ENCODE assay signal across 8 cellular contexts in the genomic region with DNA sequence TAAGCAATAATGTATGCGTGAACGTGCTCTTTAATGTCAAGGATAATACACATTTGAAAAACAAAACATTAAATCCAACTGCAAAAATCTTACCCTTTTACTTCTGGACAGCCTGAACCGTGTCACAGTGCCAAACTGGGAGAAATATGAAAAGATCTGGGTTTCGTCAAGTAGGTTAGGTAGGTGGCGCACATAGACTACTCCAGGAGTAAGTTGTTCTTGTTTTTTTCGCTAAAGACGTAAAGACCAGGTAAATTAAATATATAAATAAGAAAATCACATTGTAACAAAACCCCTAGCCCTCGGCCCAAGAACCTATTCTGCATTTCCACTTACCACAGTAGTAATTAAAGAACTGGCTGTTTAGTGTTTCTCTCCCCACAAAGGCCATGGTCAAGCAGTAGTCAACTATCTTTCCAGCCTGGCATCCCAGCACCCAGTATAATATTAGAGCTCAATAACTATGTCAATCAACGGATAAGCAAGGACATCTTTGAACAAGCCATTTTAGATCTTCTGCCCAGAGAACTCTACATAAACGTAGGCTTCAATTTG. TPM values are rescaled to one million over a fixed set of nuclear protein-coding genes. Genes with fewer than 3 reads are reported as not detected.
A peak's percentile ranks its signal among the peaks of the same experiment; 100 is the strongest.
DNase-seq lines count a peak whose midpoint lies in the region; ATAC-seq and TF ChIP-seq lines count a peak whose summit lies in the region.

No MANE protein-coding gene starts in this region.

- peak overlapping the region; percentile 99 for H3K27ac Mint-ChIP-seq in CD4-positive, alpha-beta T cell
- H3K27ac Mint-ChIP-seq in activated naive CD8-positive, alpha-beta T cell treated with anti-CD3 and anti-CD28 coated beads for 36 hours: peak overlapping the region; percentile 95

- H3K36me3 ChIP-seq in tibial artery: peaks cover 19 to 42% (median 19%) of the 10 kb centered on the region in 3 donors

- peaks cover 0 to 12% (median 8%) of the 10 kb centered on the region in 4 donors for H3K4me1 ChIP-seq in tibial artery

- no peaks in the 10 kb centered on the region for H3K9me3 Mint-ChIP-seq in CD4-positive, alpha-beta T cell
- H3K9me3 Mint-ChIP-seq in activated naive CD8-positive, alpha-beta T cell treated with anti-CD3 and anti-CD28 coated beads for 36 hours: peaks cover 3% of the 10 kb centered on the region

- H3K9me3 ChIP-seq in CD4-positive, alpha-beta T cell (ENCODE audit: control insufficient read depth, low read length): no peaks in the 10 kb centered on the region
- no peaks in the 10 kb centered on the region for H3K9me3 ChIP-seq in tibial artery

- no peaks in the 10 kb centered on the region for H3K27me3 Mint-ChIP-seq in CD4-positive, alpha-beta T cell
- no peaks in the 10 kb centered on the region for H3K27me3 Mint-ChIP-seq in activated naive CD8-positive, alpha-beta T cell treated with anti-CD3 and anti-CD28 coated beads for 36 hours

- CTCF ChIA-PET in CD4-positive, alpha-beta T cell (lab: Charles Lee): interaction anchor here (1.3 to 1.5 kb wide), 3 partner anchors 17 to 205 kb away, joined by 4 to 7 read pairs (median 4); a partner anchor contains a TSS

- no peak for ATAC-seq in CD4-positive, alpha-beta T cell (ENCODE audit: poor library complexity)
- ATAC-seq in GM19455 (IDR thresholded peaks at IDR 0.05; ENCODE audit: unreplicated experiment): no peak

- intact Hi-C loops in CD4-positive, alpha-beta T cell (cut with DNase I, micrococcal nuclease): loop anchor here (1.0 to 2.0 kb wide), 5 partner anchors 20 to 206 kb away; a partner anchor contains a TSS
- intact Hi-C loops in tibial artery (cut with DNase I; ENCODE audit: low total_unique reads): loop anchor here (1.0 to 5.0 kb wide), 2 partner anchors 20 to 203 kb away; a partner anchor contains a TSS

- peak overlapping the region; percentile 78 to 98 for H3K4me3 ChIP-seq in tibial artery

- POLR2A ChIA-PET in CD4-positive, alpha-beta T cell (lab: Charles Lee): interaction anchor here (0.8 to 3.7 kb wide), 7 partner anchors 11 to 223 kb away, joined by 3 to 68 read pairs (median 10); a partner anchor contains a TSS

- peak overlapping the region; percentile 89 for H3K27ac ChIP-seq in CD4-positive, alpha-beta T cell (ENCODE audit: low read depth, low read length)
- peak overlapping the region; percentile 82 to 83 for H3K27ac ChIP-seq in tibial artery

- TF ChIP-seq CTCF in CD4-positive, alpha-beta T cell (IDR thresholded peaks at IDR 0.05): peak; percentile 28
- TF ChIP-seq CTCF in tibial artery (IDR thresholded peaks at IDR 0.05): no peak

- H3K4me3 Mint-ChIP-seq in CD4-positive, alpha-beta T cell: peak overlapping the region; percentile 97
- peak overlapping the region; percentile 94 for H3K4me3 Mint-ChIP-seq in activated naive CD8-positive, alpha-beta T cell treated with anti-CD3 and anti-CD28 coated beads for 36 hours

- no peak for DNase-seq in CD4-positive, alpha-beta T cell
- DNase-seq in HT-29 (ENCODE audit: low spot score) (peak; percentile 53), kidney glomerular epithelial cell (lab: John Stamatoyannopoulos, UW) (peak; percentile 5), tibial artery (no peak), HCEC 1CT (no peak), mesenteric fat pad (ENCODE audit: low spot score) (no peak)
- DNase-seq in activated naive CD8-positive, alpha-beta T cell treated with anti-CD3 and anti-CD28 coated beads for 36 hours: no peak

- peaks cover 56% of the 10 kb centered on the region for H3K4me1 Mint-ChIP-seq in CD4-positive, alpha-beta T cell (ENCODE audit: low read depth)
- H3K4me1 Mint-ChIP-seq in activated naive CD8-positive, alpha-beta T cell treated with anti-CD3 and anti-CD28 coated beads for 36 hours: peaks cover 45% of the 10 kb centered on the region

- no peaks in the 10 kb centered on the region for H3K27me3 ChIP-seq in CD4-positive, alpha-beta T cell (ENCODE audit: control insufficient read depth, insufficient read depth, low read length)
- H3K27me3 ChIP-seq in tibial artery: no peaks in the 10 kb centered on the region

- peaks cover 56% of the 10 kb centered on the region for H3K36me3 Mint-ChIP-seq in CD4-positive, alpha-beta T cell (ENCODE audit: low read depth)
- H3K36me3 Mint-ChIP-seq in activated naive CD8-positive, alpha-beta T cell treated with anti-CD3 and anti-CD28 coated beads for 36 hours: peaks cover 39% of the 10 kb centered on the region

RNA-seq across cellular contexts. Expression of a gene that starts 1.1 kb away (rescaled TPM):
- total RNA-seq in CD4-positive, alpha-beta T cell: 10 to 100 TPM; 43.6 to 47.7 TPM
- total RNA-seq in HT-29 (2014; rRNA removed; shearing (Covaris generic)): 25.9 and 28.4 TPM in 2 replicates
- total RNA-seq in activated naive CD8-positive, alpha-beta T cell treated with anti-CD3 and anti-CD28 coated beads for 36 hours: 100 to 1,000 TPM; 186 to 202 TPM
- total RNA-seq in mesenteric fat pad: 43.6 TPM

RNA-seq across cellular contexts. Expression of a gene that starts 19.9 kb away (rescaled TPM):
- total RNA-seq in CD4-positive, alpha-beta T cell: 10 to 100 TPM; 49.1 to 50.9 TPM
- 31.6 and 43.8 TPM in 2 replicates for total RNA-seq in HT-29 (2014; rRNA removed; shearing (Covaris generic))
- total RNA-seq in activated naive CD8-positive, alpha-beta T cell treated with anti-CD3 and anti-CD28 coated beads for 36 hours: 10 to 100 TPM; 94.8 to 99.5 TPM
- total RNA-seq in mesenteric fat pad: 50.1 TPM

Comparison
In these comparisons a context has a peak if more than half of its experiments do, and no peak if none do; other contexts are left out.
1. DNase-seq: peak in HT-29 (single experiment) and kidney glomerular epithelial cell (single experiment); none in CD4-positive, alpha-beta T cell (0 of 10), activated naive CD8-positive, alpha-beta T cell treated with anti-CD3 and anti-CD28 coated beads for 36 hours (single experiment), tibial artery (0 of 2), HCEC 1CT (single experiment) and mesenteric fat pad (single experiment).